In genomic region chr3:189673535-189673934, GRCh38 we compare ENCODE assay signal across 14 cellular contexts. TPM values are rescaled to one million over a fixed set of nuclear protein-coding genes. Genes with fewer than 3 reads are reported as not detected.
DNase-seq lines count a peak whose midpoint lies in the region; ATAC-seq and TF ChIP-seq lines count a peak whose summit lies in the region.
"Had no signal": no experiment of that assay in that cellular context is flagged by ENCODE, and none has a peak within 500 bp of the region (broad histone marks: within the 10 kb centered on the region; RNA-seq: fewer than 3 reads in every experiment).

No MANE protein-coding gene starts in this region.

- H3K27ac Mint-ChIP-seq in endothelial cell (ENCODE audit: unreplicated experiment) = no peak overlapping the region
- H3K27ac Mint-ChIP-seq: activated CD8-positive, alpha-beta T cell treated with anti-CD3 and anti-CD28 coated beads for 36 hours; activated naive CD4-positive, alpha-beta T cell treated with anti-CD3 and anti-CD28 coated beads, Interleukin-2, amount 50 U/mL, for 24 hours had no signal

- ATAC-seq in GM19043 (IDR thresholded peaks at IDR 0.05; ENCODE audit: low read depth, unreplicated experiment) (peak; percentile 80), HG02588 (IDR thresholded peaks at IDR 0.05; ENCODE audit: unreplicated experiment) (peak; percentile 63), HG03280 (IDR thresholded peaks at IDR 0.05; ENCODE audit: unreplicated experiment) (peak; percentile 65)
- ATAC-seq: activated CD8-positive, alpha-beta T cell treated with anti-CD3 and anti-CD28 coated beads for 36 hours had no signal

- no peaks in the 10 kb centered on the region for H3K9me3 Mint-ChIP-seq in endothelial cell (ENCODE audit: unreplicated experiment)

- TF ChIP-seq CTCF in GM10248 (IDR thresholded peaks at IDR 0.05; ENCODE audit: control extremely low read depth, extremely low read depth, low read depth, missing control alignments) = no peak
- no peak for TF ChIP-seq CTCF in endothelial cell (IDR thresholded peaks at IDR 0.05; ENCODE audit: unreplicated experiment)

- DNase-seq in GM10248 (ENCODE audit: extremely low spot score) (peak; percentile 21), NCI-H146 treated with DMSO at 0.1 percent for 48 hours (lab: John Stamatoyannopoulos, UW; ENCODE audit: unreplicated experiment) (no peak), endothelial cell (ENCODE audit: low spot score) (no peak), hepatic stellate cell (ENCODE audit: low spot score) (no peak)
- no peak for DNase-seq in stimulated activated CD4-positive, alpha-beta T cell treated with anti-CD3 and anti-CD28 coated beads, Interleukin-12 subunit alpha, Interleukin-12 subunit beta, amount 100 ng/mL, for 4 hours
- DNase-seq: activated CD8-positive, alpha-beta T cell treated with anti-CD3 and anti-CD28 coated beads for 36 hours; Caco-2; erythroblast; spleen had no signal

- POLR2A ChIA-PET in GM10248 (lab: Yijun Ruan, JAX) = no interaction called here

- no peaks in the 10 kb centered on the region for H3K4me1 Mint-ChIP-seq in endothelial cell (ENCODE audit: unreplicated experiment)
- H3K4me1 Mint-ChIP-seq: activated naive CD4-positive, alpha-beta T cell treated with anti-CD3 and anti-CD28 coated beads, Interleukin-2, amount 50 U/mL, for 24 hours; central memory CD8-positive, alpha-beta T cell had no signal

- H3K4me3 Mint-ChIP-seq in endothelial cell (ENCODE audit: unreplicated experiment) = no peak overlapping the region
- H3K4me3 Mint-ChIP-seq: activated CD8-positive, alpha-beta T cell treated with anti-CD3 and anti-CD28 coated beads for 36 hours; activated naive CD4-positive, alpha-beta T cell treated with anti-CD3 and anti-CD28 coated beads, Interleukin-2, amount 50 U/mL, for 24 hours; central memory CD8-positive, alpha-beta T cell had no signal

- CTCF ChIA-PET in GM10248 (lab: Yijun Ruan, JAX) = interaction anchor here (1.0 to 2.5 kb wide), 5 partner anchors 9 to 162 kb away, joined by 3 to 5 read pairs (median 3); no protein-coding TSS in a partner anchor

- H3K36me3 Mint-ChIP-seq in endothelial cell (ENCODE audit: low read depth, unreplicated experiment) = no peaks in the 10 kb centered on the region
- H3K36me3 Mint-ChIP-seq: activated naive CD4-positive, alpha-beta T cell treated with anti-CD3 and anti-CD28 coated beads, Interleukin-2, amount 50 U/mL, for 24 hours had no signal

- no peaks in the 10 kb centered on the region for H3K27me3 Mint-ChIP-seq in endothelial cell (ENCODE audit: unreplicated experiment)

RNA-seq across cellular contexts. Expression of gene TP63, which starts 42.3 kb away (rescaled TPM):
- total RNA-seq in endothelial cell (ENCODE audit: unreplicated experiment) = 1.0 TPM
